8 cellular contexts compared by ENCODE assay signal in the genomic region with DNA sequence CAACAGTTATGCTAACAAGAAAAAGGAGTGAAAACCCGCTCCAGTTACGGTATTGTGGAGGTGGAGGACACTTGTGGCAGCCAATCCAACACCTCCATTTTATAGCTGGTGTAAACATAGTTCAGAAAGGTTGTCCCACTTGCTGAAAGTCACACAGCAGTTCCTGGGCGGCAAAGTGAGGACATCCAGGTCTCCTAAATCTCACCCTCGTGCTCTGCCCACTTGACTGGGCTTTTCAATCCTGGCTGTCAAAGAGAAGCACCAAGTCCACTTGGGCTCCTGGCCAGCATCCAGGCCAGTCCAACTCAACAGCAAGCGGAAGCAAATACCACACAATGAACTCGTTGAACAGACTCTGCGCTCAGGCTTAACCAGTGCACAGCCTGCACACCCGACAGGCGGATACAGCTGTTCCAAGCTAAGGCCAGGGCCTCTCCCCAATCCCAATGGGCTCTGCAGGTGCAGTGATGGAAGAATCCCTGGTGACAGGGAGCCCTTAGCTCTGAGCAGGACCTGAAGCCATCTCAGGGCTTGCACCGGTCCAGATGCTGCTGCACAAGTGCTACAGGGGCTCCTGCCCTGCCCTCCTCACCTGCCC.
DNase-seq lines count a peak whose midpoint lies in the region; ATAC-seq and TF ChIP-seq lines count a peak whose summit lies in the region.
"Not testable (repeated sequence)": the region's sequence is repeated elsewhere in the genome, so short reads cannot be mapped to it uniquely, and the experiment has no call there.

No MANE protein-coding gene starts in this region.

- H3K4me1 Mint-ChIP-seq in activated naive CD8-positive, alpha-beta T cell treated with anti-CD3 and anti-CD28 coated beads for 36 hours = peaks cover 76% of the 10 kb centered on the region
- peaks cover 29% of the 10 kb centered on the region for H3K4me1 Mint-ChIP-seq in endothelial cell (ENCODE audit: unreplicated experiment)
- peaks cover 58% of the 10 kb centered on the region for H3K4me1 Mint-ChIP-seq in neural progenitor cell
- peaks cover 78% of the 10 kb centered on the region for H3K4me1 Mint-ChIP-seq in stimulated activated naive CD8-positive, alpha-beta T cell treated with anti-CD3 and anti-CD28 coated beads, Interleukin-15, Interleukin-2, amounts not matched to agents 100 ng/mL and 50 ng/mL, for 24 hours (ENCODE audit: low read depth)

- not testable (repeated sequence) for H3F3A ChIP-seq in neural progenitor cell (ENCODE audit: low read depth)

- H3K4me1 ChIP-seq in BLaER1 (peaks cover 100% of the 10 kb centered on the region), neural progenitor cell (peaks cover 11% of the 10 kb centered on the region)

- H2AFZ ChIP-seq in neural progenitor cell (replicated peaks) = not testable (repeated sequence)

- H3K27ac ChIP-seq in BLaER1 (peak overlapping the region; percentile 43), KOPT-K1 (ENCODE audit: low read depth, low read length, poor library complexity, severe bottlenecking) (peak overlapping the region; percentile 79), neural progenitor cell (peak overlapping the region; percentile 46)

- peak overlapping the region; percentile 94 for H3K27ac Mint-ChIP-seq in activated naive CD8-positive, alpha-beta T cell treated with anti-CD3 and anti-CD28 coated beads for 36 hours
- H3K27ac Mint-ChIP-seq in endothelial cell (ENCODE audit: unreplicated experiment) (peak overlapping the region; percentile 75), neural progenitor cell (peak overlapping the region; percentile 93)
- H3K27ac Mint-ChIP-seq in stimulated activated naive CD8-positive, alpha-beta T cell treated with anti-CD3 and anti-CD28 coated beads, Interleukin-15, Interleukin-2, amounts not matched to agents 100 ng/mL and 50 ng/mL, for 24 hours = peak overlapping the region; percentile 90

- not testable (repeated sequence) for H3K27me3 ChIP-seq in BLaER1, neural progenitor cell

- peak overlapping the region; percentile 93 for H3K4me2 ChIP-seq in BLaER1
- not testable (repeated sequence) for H3K4me2 ChIP-seq in neural progenitor cell

- not testable (repeated sequence) for H3K27me3 Mint-ChIP-seq in activated naive CD8-positive, alpha-beta T cell treated with anti-CD3 and anti-CD28 coated beads for 36 hours; neural progenitor cell (ENCODE audit: insufficient read depth, low read depth); stimulated activated naive CD8-positive, alpha-beta T cell treated with anti-CD3 and anti-CD28 coated beads, Interleukin-15, Interleukin-2, amounts not matched to agents 100 ng/mL and 50 ng/mL, for 24 hours
- H3K27me3 Mint-ChIP-seq in endothelial cell (ENCODE audit: unreplicated experiment) = peaks cover 18% of the 10 kb centered on the region

- H3K4me3 ChIP-seq in BLaER1 = peak overlapping the region; percentile 3; the same call in 1 of the 2 replicates
- H3K4me3 ChIP-seq in neural progenitor cell = not testable (repeated sequence)

- peaks cover 37% of the 10 kb centered on the region for H3K36me3 ChIP-seq in BLaER1
- H3K36me3 ChIP-seq in KOPT-K1 (ENCODE audit: insufficient read depth, low read length) = peaks cover 64% of the 10 kb centered on the region
- H3K36me3 ChIP-seq in neural progenitor cell = not testable (repeated sequence)

- not testable (repeated sequence) for H3K4me3 Mint-ChIP-seq in activated naive CD8-positive, alpha-beta T cell treated with anti-CD3 and anti-CD28 coated beads for 36 hours; endothelial cell (ENCODE audit: unreplicated experiment); neural progenitor cell
- peak overlapping the region; percentile 76 for H3K4me3 Mint-ChIP-seq in stimulated activated naive CD8-positive, alpha-beta T cell treated with anti-CD3 and anti-CD28 coated beads, Interleukin-15, Interleukin-2, amounts not matched to agents 100 ng/mL and 50 ng/mL, for 24 hours

- H3K9me3 Mint-ChIP-seq in activated naive CD8-positive, alpha-beta T cell treated with anti-CD3 and anti-CD28 coated beads for 36 hours; endothelial cell (ENCODE audit: unreplicated experiment); neural progenitor cell; stimulated activated naive CD8-positive, alpha-beta T cell treated with anti-CD3 and anti-CD28 coated beads, Interleukin-15, Interleukin-2, amounts not matched to agents 100 ng/mL and 50 ng/mL, for 24 hours: not testable (repeated sequence)

- peaks cover 46% of the 10 kb centered on the region for H3K36me3 Mint-ChIP-seq in activated naive CD8-positive, alpha-beta T cell treated with anti-CD3 and anti-CD28 coated beads for 36 hours
- not testable (repeated sequence) for H3K36me3 Mint-ChIP-seq in endothelial cell (ENCODE audit: low read depth, unreplicated experiment)
- peaks cover 18% of the 10 kb centered on the region for H3K36me3 Mint-ChIP-seq in neural progenitor cell
- H3K36me3 Mint-ChIP-seq in stimulated activated naive CD8-positive, alpha-beta T cell treated with anti-CD3 and anti-CD28 coated beads, Interleukin-15, Interleukin-2, amounts not matched to agents 100 ng/mL and 50 ng/mL, for 24 hours (ENCODE audit: low read depth) = peaks cover 36% of the 10 kb centered on the region

- not testable (repeated sequence) for H3K9me3 ChIP-seq in BLaER1; KOPT-K1 (ENCODE audit: insufficient read depth, low read length, poor library complexity, severe bottlenecking); neural progenitor cell (ENCODE audit: low read depth)

- not testable (repeated sequence) for TF ChIP-seq CTCF in endothelial cell (IDR thresholded peaks at IDR 0.05; ENCODE audit: unreplicated experiment); neural progenitor cell (IDR thresholded peaks at IDR 0.05)

- ATAC-seq in left lobe of liver = peak; percentile 62

- H3K79me2 ChIP-seq in neural progenitor cell (ENCODE audit: low read depth) = peaks cover 99% of the 10 kb centered on the region

- DNase-seq in activated CD4-positive, CD25-positive, alpha-beta regulatory T cell treated with anti-CD3 and anti-CD28 coated beads, Interleukin-2, amount 50 U/mL, for 72 hours = peak; percentile 31
- DNase-seq in activated naive CD8-positive, alpha-beta T cell treated with anti-CD3 and anti-CD28 coated beads for 36 hours; endothelial cell (ENCODE audit: low spot score): not testable (repeated sequence)
- DNase-seq in left lobe of liver (ENCODE audit: low spot score) (peak; percentile 69), neural progenitor cell (ENCODE audit: low spot score) (peak; percentile 12)

- H4K20me1 ChIP-seq in BLaER1 = peaks cover 100% of the 10 kb centered on the region
- peaks cover 98% of the 10 kb centered on the region for H4K20me1 ChIP-seq in neural progenitor cell (ENCODE audit: low read depth)

- H3K9ac ChIP-seq in BLaER1 = peak overlapping the region; percentile 67; the same call in 1 of the 2 replicates
- not testable (repeated sequence) for H3K9ac ChIP-seq in neural progenitor cell
